ENCODE assay signal across 1 cellular context in the genomic region with DNA sequence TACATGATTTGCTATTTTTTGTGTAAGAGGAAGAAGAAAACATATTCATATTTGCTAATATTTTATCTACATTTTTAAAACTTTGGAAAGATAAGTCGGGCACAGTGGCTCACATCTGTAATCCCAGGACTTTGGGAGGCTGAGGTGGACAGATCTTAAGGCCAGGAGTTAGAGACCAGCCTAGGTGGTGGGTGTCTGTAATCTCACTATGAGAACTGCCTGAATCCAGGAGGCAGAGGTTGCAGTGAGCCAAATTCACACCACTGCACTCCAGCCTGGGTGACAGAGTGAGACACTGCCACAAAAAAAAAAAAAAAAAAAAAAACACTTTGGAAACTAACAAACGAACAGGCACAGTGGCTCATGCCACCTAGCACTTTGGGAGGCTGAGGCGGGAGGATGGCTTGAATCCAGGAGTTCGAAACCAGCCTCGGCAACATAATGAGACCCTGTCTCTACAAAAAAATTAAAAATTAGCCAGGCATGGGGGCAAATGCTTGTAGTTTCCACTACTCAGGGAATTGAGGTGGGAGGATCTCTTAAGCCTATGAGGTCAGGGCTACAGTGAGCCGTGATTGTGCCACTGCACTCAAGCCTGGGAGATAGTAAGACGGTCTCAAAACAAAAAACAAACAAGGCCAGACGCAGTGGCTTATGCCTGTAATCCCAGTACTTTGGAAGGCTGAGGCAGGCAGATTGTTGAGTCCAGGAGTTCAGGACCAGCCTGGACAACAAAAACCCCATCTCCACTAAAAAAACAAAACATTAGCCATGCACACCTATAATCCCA.
TF ChIP-seq lines count a peak whose summit lies in the region.

No MANE protein-coding gene starts in this region.

TF ChIP-seq in H1, 55 proteins besides CTCF, POLR2A, EP300 and RAD21:
- no peak for TF ChIP-seq TEAD4 (IDR thresholded peaks at IDR 0.05; ENCODE audit: low read depth, low read length)
- TF ChIP-seq KDM4A (IDR thresholded peaks at IDR 0.05; ENCODE audit: low read depth, low read length, severe bottlenecking), result no peak
- no peak for TF ChIP-seq KDM5A (IDR thresholded peaks at IDR 0.05; ENCODE audit: low read length)
- no peak for TF ChIP-seq SIN3A (conservative IDR thresholded peaks at IDR 0.05 in 1 of 2, IDR thresholded peaks at IDR 0.05 in 1 of 2; ENCODE audit: low read depth in 1 of 2, low read length in 2 of 2)
- TF ChIP-seq TAF7 (optimal IDR thresholded peaks at IDR 0.05; ENCODE audit: borderline replicate concordance, low read depth, low read length), result no peak
